25 cellular contexts compared by ENCODE assay signal in the genomic region with DNA sequence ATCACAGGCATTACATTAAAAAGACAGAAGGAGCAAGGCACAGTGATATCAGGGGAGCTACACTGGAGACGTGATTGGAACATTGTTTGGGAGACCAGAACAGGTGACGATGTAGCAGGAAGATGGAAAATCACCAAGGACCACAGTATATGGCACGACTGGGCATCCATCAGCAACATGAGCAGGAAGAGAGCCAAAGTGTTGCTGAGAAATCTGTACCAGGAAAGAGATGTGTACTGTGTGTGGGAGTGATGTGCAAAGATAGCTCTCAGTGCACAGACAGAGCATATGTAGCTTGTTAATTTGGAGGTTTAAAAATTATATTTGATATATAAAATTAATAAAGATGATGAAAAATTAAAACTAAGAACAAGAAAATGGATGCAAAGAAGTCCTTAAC.
"Had no signal": no experiment of that assay in that cellular context is flagged by ENCODE, and none has a peak within 500 bp of the region (broad histone marks: within the 10 kb centered on the region; RNA-seq: fewer than 3 reads in every experiment).

No MANE protein-coding gene starts in this region.

- ATAC-seq: natural killer cell; psoas muscle; right cardiac atrium; right lobe of liver; stimulated activated effector memory CD8-positive, alpha-beta T cell treated with anti-CD3 and anti-CD28 coated beads, Interleukin-12 subunit alpha, Interleukin-12 subunit beta, amount 100 ng/mL, for 72 hours; stimulated activated naive B cell treated with anti-CD40 and anti-IgM and Interleukin-4, amounts not matched to agents 10 μg/mL and 1 μg/mL and 100 μg/mL, for 72 hours had no signal

- H3K9me3 Mint-ChIP-seq: nephron had no signal

- DNase-seq: natural killer cell; occipital lobe; ovary; posterior cingulate gyrus; psoas muscle; right cardiac atrium; right lobe of liver; sigmoid colon; small intestine; stimulated activated CD4-positive, alpha-beta T cell treated with anti-CD3 and anti-CD28 coated beads, Interleukin-15, amount 100 ng/mL, for 24 hours; stimulated activated CD4-positive, alpha-beta T cell treated with anti-CD3 and anti-CD28 coated beads, Interleukin-2, amount 100 ng/mL, for 24 hours; stimulated activated CD4-positive, alpha-beta T cell treated with anti-CD3 and anti-CD28 coated beads, Interleukin-2, amount 100 ng/mL, for 48 hours; stimulated activated CD4-positive, alpha-beta T cell treated with anti-CD3 and anti-CD28 coated beads, Interleukin-4, amount 100 ng/mL, for 24 hours; stimulated activated naive B cell treated with anti-CD40 and anti-IgM and Interleukin-4, amounts not matched to agents 10 μg/mL and 1 μg/mL and 100 μg/mL, for 72 hours; stimulated activated naive CD4-positive, alpha-beta T cell treated with Interleukin-2 at 50 U/mL for 16 hours; stomach; testis; tibial artery; transverse colon; upper lobe of left lung had no signal

- H3K27ac Mint-ChIP-seq: natural killer cell; nephron; neural progenitor cell; progenitor cell of endocrine pancreas; stimulated activated effector memory CD8-positive, alpha-beta T cell treated with anti-CD3 and anti-CD28 coated beads, Interleukin-12 subunit alpha, Interleukin-12 subunit beta, amount 100 ng/mL, for 72 hours; stimulated activated naive B cell treated with anti-CD40 and anti-IgM and Interleukin-4, amounts not matched to agents 10 μg/mL and 1 μg/mL and 100 μg/mL, for 72 hours; stimulated activated naive CD8-positive, alpha-beta T cell treated with anti-CD3 and anti-CD28 coated beads, Interleukin-15, Interleukin-2, amounts not matched to agents 100 ng/mL and 50 ng/mL, for 24 hours had no signal

- H3K36me3 Mint-ChIP-seq: neural progenitor cell; stimulated activated effector memory CD8-positive, alpha-beta T cell treated with anti-CD3 and anti-CD28 coated beads, Interleukin-12 subunit alpha, Interleukin-12 subunit beta, amount 100 ng/mL, for 72 hours; stimulated activated naive B cell treated with anti-CD40 and anti-IgM and Interleukin-4, amounts not matched to agents 10 μg/mL and 1 μg/mL and 100 μg/mL, for 72 hours had no signal

- H3K4me1 Mint-ChIP-seq: natural killer cell; neural progenitor cell; stimulated activated effector memory CD8-positive, alpha-beta T cell treated with anti-CD3 and anti-CD28 coated beads, Interleukin-12 subunit alpha, Interleukin-12 subunit beta, amount 100 ng/mL, for 72 hours; stimulated activated naive B cell treated with anti-CD40 and anti-IgM and Interleukin-4, amounts not matched to agents 10 μg/mL and 1 μg/mL and 100 μg/mL, for 72 hours had no signal

- H3K4me3 Mint-ChIP-seq: natural killer cell; nephron; neural progenitor cell; stimulated activated effector memory CD8-positive, alpha-beta T cell treated with anti-CD3 and anti-CD28 coated beads, Interleukin-12 subunit alpha, Interleukin-12 subunit beta, amount 100 ng/mL, for 72 hours; stimulated activated naive B cell treated with anti-CD40 and anti-IgM and Interleukin-4, amounts not matched to agents 10 μg/mL and 1 μg/mL and 100 μg/mL, for 72 hours; stimulated activated naive CD8-positive, alpha-beta T cell treated with anti-CD3 and anti-CD28 coated beads, Interleukin-15, Interleukin-2, amounts not matched to agents 100 ng/mL and 50 ng/mL, for 24 hours had no signal

- H3K27me3 Mint-ChIP-seq: progenitor cell of endocrine pancreas; stimulated activated naive B cell treated with anti-CD40 and anti-IgM and Interleukin-4, amounts not matched to agents 10 μg/mL and 1 μg/mL and 100 μg/mL, for 72 hours; stimulated activated naive CD8-positive, alpha-beta T cell treated with anti-CD3 and anti-CD28 coated beads, Interleukin-15, Interleukin-2, amounts not matched to agents 100 ng/mL and 50 ng/mL, for 24 hours had no signal
